Comparison of ENCODE assay signal across 33 cellular contexts in the genomic region with DNA sequence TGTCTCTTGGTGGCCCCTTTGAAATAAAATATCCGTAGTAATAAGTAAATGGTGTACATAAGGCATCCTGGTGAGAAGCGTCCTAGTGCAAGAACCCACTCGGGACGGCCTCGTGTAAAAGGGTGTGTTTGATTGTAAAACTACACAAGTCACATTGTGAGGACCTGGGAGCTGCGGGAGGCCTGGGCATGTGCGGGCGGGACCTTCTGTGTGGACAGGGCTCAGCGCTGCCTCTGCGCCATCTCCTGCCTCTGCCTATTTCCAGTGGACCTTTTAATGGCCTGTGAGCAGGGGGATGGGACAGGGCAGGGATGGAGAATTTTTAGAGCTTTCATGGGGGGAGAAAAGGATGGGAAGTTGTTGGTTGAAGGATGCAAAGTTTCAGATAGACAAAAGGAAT. TPM values are rescaled to one million over a fixed set of nuclear protein-coding genes. Genes with fewer than 3 reads are reported as not detected.
"Had no signal": no experiment of that assay in that cellular context is flagged by ENCODE, and none has a peak within 500 bp of the region (broad histone marks: within the 10 kb centered on the region; RNA-seq: fewer than 3 reads in every experiment).

No MANE protein-coding gene starts in this region.

- H3K4me1 Mint-ChIP-seq: activated CD4-positive, alpha-beta memory T cell treated with anti-CD3 and anti-CD28 coated beads, Interleukin-2, amount 10 ng/mL, durations not matched to agents 7 days and 5 days; activated CD4-positive, alpha-beta T cell treated with anti-CD3 and anti-CD28 coated beads, Interleukin-2, amount 10 ng/mL, durations not matched to agents 7 days and 5 days had no signal

- FAIRE-seq: astrocyte, bronchial epithelial cell, colon, endometrium, endothelial cell of umbilical vein had no signal

- H3K4me3 Mint-ChIP-seq: activated CD4-positive, alpha-beta memory T cell treated with anti-CD3 and anti-CD28 coated beads, Interleukin-2, amount 10 ng/mL, durations not matched to agents 7 days and 5 days; activated CD4-positive, alpha-beta T cell treated with anti-CD3 and anti-CD28 coated beads, Interleukin-2, amount 10 ng/mL, durations not matched to agents 7 days and 5 days; activated naive CD8-positive, alpha-beta T cell; activated T-cell treated with anti-CD3 and anti-CD28 coated beads, Interleukin-2, amount 50 U/mL, for 24 hours; activated T-cell treated with anti-CD3 and anti-CD28 coated beads, Interleukin-2, amount 50 U/mL, for 72 hours had no signal

- H3K36me3 ChIP-seq: brain microvascular endothelial cell had no signal

- ATAC-seq: activated T-cell treated with anti-CD3 and anti-CD28 coated beads, Interleukin-2, amount 50 U/mL, for 72 hours; heart left ventricle had no signal

- H3K9me3 Mint-ChIP-seq: activated CD4-positive, alpha-beta memory T cell treated with anti-CD3 and anti-CD28 coated beads, Interleukin-2, amount 10 ng/mL, durations not matched to agents 7 days and 5 days; activated CD4-positive, alpha-beta T cell treated with anti-CD3 and anti-CD28 coated beads, Interleukin-2, amount 10 ng/mL, durations not matched to agents 7 days and 5 days; activated T-cell treated with anti-CD3 and anti-CD28 coated beads, Interleukin-2, amount 50 U/mL, for 24 hours; activated T-cell treated with anti-CD3 and anti-CD28 coated beads, Interleukin-2, amount 50 U/mL, for 72 hours had no signal

- H3K27ac ChIP-seq: brain microvascular endothelial cell, epithelial cell of prostate, esophagus squamous epithelium had no signal

- H3K27me3 Mint-ChIP-seq: activated CD4-positive, alpha-beta memory T cell treated with anti-CD3 and anti-CD28 coated beads, Interleukin-2, amount 10 ng/mL, durations not matched to agents 7 days and 5 days; activated CD4-positive, alpha-beta T cell treated with anti-CD3 and anti-CD28 coated beads, Interleukin-2, amount 10 ng/mL, durations not matched to agents 7 days and 5 days had no signal

- H3K27ac Mint-ChIP-seq: activated CD4-positive, alpha-beta memory T cell treated with anti-CD3 and anti-CD28 coated beads, Interleukin-2, amount 10 ng/mL, durations not matched to agents 7 days and 5 days; activated CD4-positive, alpha-beta T cell treated with anti-CD3 and anti-CD28 coated beads, Interleukin-2, amount 10 ng/mL, durations not matched to agents 7 days and 5 days; activated naive CD8-positive, alpha-beta T cell; activated T-cell treated with anti-CD3 and anti-CD28 coated beads, Interleukin-2, amount 50 U/mL, for 24 hours; activated T-cell treated with anti-CD3 and anti-CD28 coated beads, Interleukin-2, amount 50 U/mL, for 72 hours had no signal

- H3K9me3 ChIP-seq: esophagus squamous epithelium, heart left ventricle had no signal

- DNase-seq: activated CD4-positive, alpha-beta memory T cell treated with anti-CD3 and anti-CD28 coated beads, Interleukin-2, amount 10 ng/mL, durations not matched to agents 7 days and 5 days; activated CD4-positive, alpha-beta T cell treated with anti-CD3 and anti-CD28 coated beads for 1 hour; activated CD4-positive, alpha-beta T cell treated with anti-CD3 and anti-CD28 coated beads for 4 hours; activated CD4-positive, alpha-beta T cell treated with anti-CD3 and anti-CD28 coated beads, Interleukin-2, amount 10 ng/mL, durations not matched to agents 7 days and 5 days; activated CD4-positive, alpha-beta T cell treated with anti-CD3 and anti-CD28 coated beads, Interleukin-2, amount 50 U/mL, for 4 hours; activated CD8-positive, alpha-beta memory T cell treated with anti-CD3 and anti-CD28 coated beads, Interleukin-2, amount 50 U/mL, for 48 hours; activated effector memory CD4-positive, alpha-beta T cell treated with Interleukin-2 at 50 U/mL for 16 hours; activated gamma-delta T cell treated with Interleukin-2 at 50 U/mL for 16 hours; activated naive CD4-positive, alpha-beta T cell treated with anti-CD3 and anti-CD28 coated beads, Interleukin-2, amount 50 U/mL, for 16 hours; activated naive CD4-positive, alpha-beta T cell treated with Interleukin-2 at 50 U/mL for 16 hours; activated T-cell treated with anti-CD3 and anti-CD28 coated beads for 4 hours; activated T-cell treated with anti-CD3 and anti-CD28 coated beads, Interleukin-2, amount 50 U/mL, for 24 hours; activated T-cell treated with anti-CD3 and anti-CD28 coated beads, Interleukin-2, amount 50 U/mL, for 72 hours; amniotic stem cell; anterior cingulate cortex; brain microvascular endothelial cell; caudate nucleus; effector CD8-positive, alpha-beta T cell; esophagus squamous epithelium; foreskin melanocyte; heart left ventricle; T-helper 2 cell had no signal

- H3K36me3 Mint-ChIP-seq: activated naive CD8-positive, alpha-beta T cell had no signal

- H3K27me3 ChIP-seq: brain microvascular endothelial cell, heart left ventricle had no signal

- H3K4me3 ChIP-seq: esophagus squamous epithelium, heart left ventricle had no signal

RNA-seq across cellular contexts. Expression of a gene that starts 25.3 kb away (rescaled TPM):
- total RNA-seq: activated CD4-positive, alpha-beta memory T cell treated with anti-CD3 and anti-CD28 coated beads, Interleukin-2, amount 10 ng/mL, durations not matched to agents 7 days and 5 days; activated CD4-positive, alpha-beta T cell treated with anti-CD3 and anti-CD28 coated beads, Interleukin-2, amount 10 ng/mL, durations not matched to agents 7 days and 5 days; astrocyte; bronchial epithelial cell; chondrocyte; endothelial cell of umbilical vein; fibroblast of villous mesenchyme; T-helper 1 cell treated with Interleukin-12 subunit alpha and Interleukin-12 subunit beta and Interleukin-4 antibody, amounts not matched to agents 30 ng/mL and 1 ng/mL, for 36 hours had no signal
- polyA plus RNA-seq: endothelial cell of umbilical vein, fibroblast of lung had no signal
